Comparison of ENCODE assay signal across 1 cellular context in genomic region chr12:7018350-7019042, GRCh38.
A peak's percentile ranks its signal among the peaks of the same experiment; 100 is the strongest.
TF ChIP-seq lines count a peak whose summit lies in the region.

Gene LPCAT3 (minus strand): TSS chr12:7018476. CDS start chr12:7018424, 52 bp downstream.

TF ChIP-seq in SK-N-SH, 30 proteins besides CTCF, POLR2A, EP300 and RAD21 (continued from another document):
- TF ChIP-seq SMC3 (IDR thresholded peaks at IDR 0.05; ENCODE audit: low read depth, low read length) (peak; percentile 61), TAF1 (IDR thresholded peaks at IDR 0.05; ENCODE audit: borderline replicate concordance, low read depth, low read length) (peak; percentile 17; the same call in 1 of the 2 replicates), TCF12 (IDR thresholded peaks at IDR 0.05) (0 out of 2 replicates have a peak, but pooled peaks have one; percentile 4), NFIC (IDR thresholded peaks at IDR 0.05; ENCODE audit: borderline replicate concordance) (peak; percentile 13; the same call in 1 of the 2 replicates), FOSL2 (IDR thresholded peaks at IDR 0.05; ENCODE audit: borderline replicate concordance, low read depth) (no peak), POLR2AphosphoS5 (IDR thresholded peaks at IDR 0.05; ENCODE audit: low read depth, low read length) (peak; percentile 65; the same call in 1 of the 2 replicates), RFX5 (IDR thresholded peaks at IDR 0.05; ENCODE audit: low read length) (no peak; the same call in 1 of the 2 replicates), EZH2phosphoT487 (IDR thresholded peaks at IDR 0.05; ENCODE audit: borderline replicate concordance, low read depth) (no peak)
